In the genomic region with DNA sequence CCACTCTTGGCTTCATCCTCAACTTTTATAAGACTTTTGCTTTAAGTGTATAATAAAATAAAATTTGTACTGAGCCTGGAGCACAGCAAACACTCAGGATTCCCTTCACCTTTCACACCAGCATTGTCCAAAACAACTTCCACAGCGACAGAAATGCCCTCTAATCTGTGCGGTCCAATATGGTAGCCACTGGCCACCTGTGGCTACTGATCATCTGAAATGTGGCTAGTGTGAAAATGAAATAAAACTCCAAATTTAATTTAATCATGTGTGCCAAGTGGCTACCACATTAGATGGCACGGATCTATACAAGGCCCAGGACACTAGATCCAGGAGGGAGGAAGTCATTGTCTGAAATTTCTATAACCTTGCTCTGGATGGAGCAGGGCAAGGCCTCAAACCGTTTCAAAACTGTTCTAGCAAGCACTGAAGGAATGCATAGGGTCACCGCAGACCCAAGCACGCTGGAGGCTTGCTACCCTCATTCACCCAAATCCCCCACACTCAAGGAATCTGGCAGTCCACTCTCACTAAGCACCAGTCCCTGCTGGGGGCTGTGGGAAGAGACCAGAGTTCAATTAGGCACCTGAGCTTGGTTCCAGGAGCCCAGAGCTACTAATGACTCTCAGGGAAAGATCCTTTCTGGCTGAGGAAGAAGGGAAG, we compare ENCODE assay signal across 9 cellular contexts. TPM values are rescaled to one million over a fixed set of nuclear protein-coding genes. Genes with fewer than 3 reads are reported as not detected.
A peak's percentile ranks its signal among the peaks of the same experiment; 100 is the strongest.
DNase-seq lines count a peak whose midpoint lies in the region; ATAC-seq and TF ChIP-seq lines count a peak whose summit lies in the region.
"Had no signal": no experiment of that assay in that cellular context is flagged by ENCODE, and none has a peak within 500 bp of the region (broad histone marks: within the 10 kb centered on the region; RNA-seq: fewer than 3 reads in every experiment).

No MANE protein-coding gene starts in this region.

- H3K4me1 Mint-ChIP-seq in stimulated activated naive CD8-positive, alpha-beta T cell treated with anti-CD3 and anti-CD28 coated beads, Interleukin-15, Interleukin-2, amounts not matched to agents 100 ng/mL and 50 ng/mL, for 24 hours (ENCODE audit: low read depth), result peaks cover 76% of the 10 kb centered on the region

- ATAC-seq in stimulated activated naive CD8-positive, alpha-beta T cell treated with anti-CD3 and anti-CD28 coated beads, Interleukin-15, Interleukin-2, amounts not matched to agents 100 U/mL and 50 U/mL, for 24 hours, result no peak
- no peak for ATAC-seq in GM18867 (IDR thresholded peaks at IDR 0.05; ENCODE audit: unreplicated experiment)
- no peak for ATAC-seq in HG03378 (IDR thresholded peaks at IDR 0.05; ENCODE audit: unreplicated experiment)

- no peak for DNase-seq in stimulated activated naive CD8-positive, alpha-beta T cell treated with anti-CD3 and anti-CD28 coated beads, Interleukin-15, Interleukin-2, amounts not matched to agents 100 U/mL and 50 U/mL, for 24 hours
- DNase-seq in astrocyte of the cerebellum (ENCODE audit: low read depth) (no peak), mesendoderm (no peak), foreskin melanocyte (no peak), globus pallidus (ENCODE audit: low spot score) (no peak)
- DNase-seq: NCI-H2081 had no signal

- H3K18ac ChIP-seq in mesendoderm (ENCODE audit: low read length), result no peak overlapping the region

- no peak for TF ChIP-seq CTCF in astrocyte of the cerebellum (IDR thresholded peaks at IDR 0.05; ENCODE audit: low read depth, low read length, missing control alignments)

- H4K8ac ChIP-seq in mesendoderm (ENCODE audit: low read depth, low read length), result no peak overlapping the region

- H3K23ac ChIP-seq in mesendoderm (ENCODE audit: low read length), result no peak overlapping the region

- H3K4me1 ChIP-seq in mesendoderm (ENCODE audit: control insufficient read depth, low read depth, low read length), result peaks cover 5% of the 10 kb centered on the region

- in situ Hi-C loops in astrocyte of the cerebellum (cut with HindIII; ENCODE audit: low sequenced_read_pairs), result no loop called here

- no peak overlapping the region for H2AK5ac ChIP-seq in mesendoderm (ENCODE audit: low read length)

- H3K27ac Mint-ChIP-seq in stimulated activated naive CD8-positive, alpha-beta T cell treated with anti-CD3 and anti-CD28 coated beads, Interleukin-15, Interleukin-2, amounts not matched to agents 100 ng/mL and 50 ng/mL, for 24 hours, result peak overlapping the region; percentile 100

- no CpG with 5 or more reads among the region's 6 CpGs for WGBS in mesendoderm (ENCODE audit: extremely low coverage, insufficient coverage, low lambda C conversion rate)

- H3K79me2 ChIP-seq in mesendoderm (ENCODE audit: control insufficient read depth, insufficient read depth, low read length), result peaks cover 32% of the 10 kb centered on the region

- no peak overlapping the region for H3K27ac ChIP-seq in mesendoderm (ENCODE audit: low read depth, low read length)

- H3K79me1 ChIP-seq in mesendoderm (ENCODE audit: low read length), result peaks cover 8% of the 10 kb centered on the region

- H3K9ac ChIP-seq in mesendoderm (ENCODE audit: low read length), result peak overlapping the region; percentile 97

- H2BK5ac ChIP-seq in mesendoderm (ENCODE audit: low read length), result no peak overlapping the region

- peak overlapping the region; percentile 99 for H3K4me3 Mint-ChIP-seq in stimulated activated naive CD8-positive, alpha-beta T cell treated with anti-CD3 and anti-CD28 coated beads, Interleukin-15, Interleukin-2, amounts not matched to agents 100 ng/mL and 50 ng/mL, for 24 hours

- H3K4ac ChIP-seq in mesendoderm (ENCODE audit: low read depth, low read length), result no peak overlapping the region

- H3K36me3 Mint-ChIP-seq in stimulated activated naive CD8-positive, alpha-beta T cell treated with anti-CD3 and anti-CD28 coated beads, Interleukin-15, Interleukin-2, amounts not matched to agents 100 ng/mL and 50 ng/mL, for 24 hours (ENCODE audit: low read depth), result peaks cover 56% of the 10 kb centered on the region

- H3K56ac ChIP-seq in mesendoderm (ENCODE audit: low read length), result peak overlapping the region; percentile 83

- H3K4me2 ChIP-seq in mesendoderm (ENCODE audit: low read length), result peak overlapping the region; percentile 82

- no peak overlapping the region for H2BK120ac ChIP-seq in mesendoderm (ENCODE audit: low read depth, low read length)

- no peaks in the 10 kb centered on the region for H3K27me3 ChIP-seq in mesendoderm (ENCODE audit: insufficient read depth, low read length, poor library complexity)

- no peaks in the 10 kb centered on the region for H3K27me3 Mint-ChIP-seq in stimulated activated naive CD8-positive, alpha-beta T cell treated with anti-CD3 and anti-CD28 coated beads, Interleukin-15, Interleukin-2, amounts not matched to agents 100 ng/mL and 50 ng/mL, for 24 hours

- H3K9me3 Mint-ChIP-seq in stimulated activated naive CD8-positive, alpha-beta T cell treated with anti-CD3 and anti-CD28 coated beads, Interleukin-15, Interleukin-2, amounts not matched to agents 100 ng/mL and 50 ng/mL, for 24 hours, result no peaks in the 10 kb centered on the region

- H2BK15ac ChIP-seq in mesendoderm (replicated peaks; ENCODE audit: low read depth), result no peak overlapping the region

- no peak overlapping the region for H4K5ac ChIP-seq in mesendoderm (ENCODE audit: low read length)

- peaks cover 17% of the 10 kb centered on the region for H3K36me3 ChIP-seq in mesendoderm (ENCODE audit: control insufficient read depth, insufficient read depth, low read length)

- H3K4me3 ChIP-seq in astrocyte of the cerebellum (ENCODE audit: low read depth, low read length) (peak overlapping the region; percentile 76), mesendoderm (ENCODE audit: low read length) (peak overlapping the region; percentile 83)

RNA-seq across cellular contexts. Expression of a gene that starts 6.3 kb away (rescaled TPM):
- 0.04 TPM for polyA plus RNA-seq in mesendoderm (2013, experiment 1 of 2)
- 0.04 TPM for polyA plus RNA-seq in mesendoderm (2013, experiment 2 of 2)

RNA-seq across cellular contexts. Expression of a gene that starts 14.8 kb away (rescaled TPM):
- 20.7 TPM for polyA plus RNA-seq in mesendoderm (2013, experiment 1 of 2)
- 20.4 TPM for polyA plus RNA-seq in mesendoderm (2013, experiment 2 of 2)
